ENCODE assay signal across 8 cellular contexts in genomic region chr6:87408721-87409155, GRCh38. TPM values are rescaled to one million over a fixed set of nuclear protein-coding genes. Genes with fewer than 3 reads are reported as not detected.
DNase-seq lines count a peak whose midpoint lies in the region; ATAC-seq and TF ChIP-seq lines count a peak whose summit lies in the region.

No MANE protein-coding gene starts in this region.

- no peaks in the 10 kb centered on the region for H3K36me3 Mint-ChIP-seq in activated CD4-positive, alpha-beta T cell treated with anti-CD3 and anti-CD28 coated beads, Interleukin-2, amount 10 ng/mL, durations not matched to agents 24 days and 14 days (ENCODE audit: low read depth)
- no peaks in the 10 kb centered on the region for H3K36me3 Mint-ChIP-seq in activated CD4-positive, alpha-beta memory T cell treated with anti-CD3 and anti-CD28 coated beads for 36 hours
- H3K36me3 Mint-ChIP-seq in immature natural killer cell, result no peaks in the 10 kb centered on the region

- H3K4me1 Mint-ChIP-seq in activated CD4-positive, alpha-beta T cell treated with anti-CD3 and anti-CD28 coated beads, Interleukin-2, amount 10 ng/mL, durations not matched to agents 24 days and 14 days, result peaks cover 3% of the 10 kb centered on the region
- peaks cover 4% of the 10 kb centered on the region for H3K4me1 Mint-ChIP-seq in activated CD4-positive, alpha-beta memory T cell treated with anti-CD3 and anti-CD28 coated beads for 36 hours (ENCODE audit: low read depth)
- peaks cover 8 to 15% of the 10 kb centered on the region in 2 donors for H3K4me1 Mint-ChIP-seq in immature natural killer cell

- H3K4me3 Mint-ChIP-seq in activated CD4-positive, alpha-beta T cell treated with anti-CD3 and anti-CD28 coated beads, Interleukin-2, amount 10 ng/mL, durations not matched to agents 24 days and 14 days, result peak overlapping the region; percentile 86
- peak overlapping the region; percentile 84 for H3K4me3 Mint-ChIP-seq in activated CD4-positive, alpha-beta memory T cell treated with anti-CD3 and anti-CD28 coated beads for 36 hours
- H3K4me3 Mint-ChIP-seq in immature natural killer cell, result peak overlapping the region; percentile 83 to 88 (median 87)

- no peak for ATAC-seq in thoracic aorta (ENCODE audit: insufficient number of reproducible peaks, low FRiP score, low read depth)

- CTCF ChIA-PET in activated CD4-positive, alpha-beta memory T cell treated with anti-CD3 and anti-CD28 coated beads for 36 hours (lab: Charles Lee), result interaction anchor here (0.7 to 1.7 kb wide), 4 partner anchors 16 to 126 kb away, joined by 3 to 5 read pairs (median 3); partner anchors contain the start of genes SLC35A1 and SMIM8

- DNase-seq in activated CD4-positive, alpha-beta T cell treated with anti-CD3 and anti-CD28 coated beads, Interleukin-2, amount 10 ng/mL, durations not matched to agents 24 days and 14 days, result no peak
- DNase-seq in activated CD4-positive, alpha-beta T cell treated with anti-CD3 and anti-CD28 coated beads for 1 hour, result no peak
- no peak for DNase-seq in activated CD4-positive, alpha-beta memory T cell treated with anti-CD3 and anti-CD28 coated beads for 36 hours
- no peak for DNase-seq in immature natural killer cell
- DNase-seq in thoracic aorta (ENCODE audit: low spot score), result no peak
- no peak for DNase-seq in stimulated activated CD4-positive, alpha-beta T cell treated with anti-CD3 and anti-CD28 coated beads, Interleukin-4, amount 100 ng/mL, for 4 hours
- DNase-seq in SIG-M5 (lab: John Stamatoyannopoulos, UW), result no peak
- no peak for DNase-seq in kidney glomerular epithelial cell (lab: John Stamatoyannopoulos, UW)

- H3K27me3 ChIP-seq in thoracic aorta (replicated peaks; ENCODE audit: insufficient read depth), result no peaks in the 10 kb centered on the region

- peaks cover 4% of the 10 kb centered on the region in 2 donors for H3K4me1 ChIP-seq in thoracic aorta (ENCODE audit: control insufficient read depth in 1 of 2, low read depth in 2 of 2)

- H3K9me3 ChIP-seq in thoracic aorta, result no peaks in the 10 kb centered on the region

- H3K9me3 Mint-ChIP-seq in activated CD4-positive, alpha-beta T cell treated with anti-CD3 and anti-CD28 coated beads, Interleukin-2, amount 10 ng/mL, durations not matched to agents 24 days and 14 days, result no peaks in the 10 kb centered on the region
- H3K9me3 Mint-ChIP-seq in activated CD4-positive, alpha-beta memory T cell treated with anti-CD3 and anti-CD28 coated beads for 36 hours, result no peaks in the 10 kb centered on the region
- H3K9me3 Mint-ChIP-seq in immature natural killer cell, result no peaks in the 10 kb centered on the region

- H3K27me3 Mint-ChIP-seq in activated CD4-positive, alpha-beta T cell treated with anti-CD3 and anti-CD28 coated beads, Interleukin-2, amount 10 ng/mL, durations not matched to agents 24 days and 14 days, result peaks cover 22% of the 10 kb centered on the region
- H3K27me3 Mint-ChIP-seq in activated CD4-positive, alpha-beta memory T cell treated with anti-CD3 and anti-CD28 coated beads for 36 hours, result peaks cover 10% of the 10 kb centered on the region
- H3K27me3 Mint-ChIP-seq in immature natural killer cell (ENCODE audit: low read depth in 3 of 3), result peaks cover 10 to 22% (median 20%) of the 10 kb centered on the region in 3 donors

- peak overlapping the region; percentile 85 for H3K4me3 ChIP-seq in thoracic aorta

- H3K27ac Mint-ChIP-seq in activated CD4-positive, alpha-beta T cell treated with anti-CD3 and anti-CD28 coated beads, Interleukin-2, amount 10 ng/mL, durations not matched to agents 24 days and 14 days, result peak overlapping the region; percentile 59
- peak overlapping the region; percentile 64 for H3K27ac Mint-ChIP-seq in activated CD4-positive, alpha-beta memory T cell treated with anti-CD3 and anti-CD28 coated beads for 36 hours
- peak overlapping the region; percentile 26 to 81 (median 68) for H3K27ac Mint-ChIP-seq in immature natural killer cell

- intact Hi-C loops in activated CD4-positive, alpha-beta T cell treated with anti-CD3 and anti-CD28 coated beads, Interleukin-2, amount 10 ng/mL, durations not matched to agents 24 days and 14 days (cut with micrococcal nuclease), result loop anchor here (1.0 to 5.0 kb wide), 4 partner anchors 64 to 294 kb away; partner anchors contain the start of genes AKIRIN2, SLC35A1, SMIM8 and ZNF292
- intact Hi-C loops in activated CD4-positive, alpha-beta memory T cell treated with anti-CD3 and anti-CD28 coated beads for 36 hours (cut with micrococcal nuclease), result loop anchor here (1.0 to 5.0 kb wide), 7 partner anchors 64 to 1730 kb away; partner anchors contain the start of genes AKIRIN2, ORC3, SLC35A1 and SMIM8

- POLR2A ChIA-PET in activated CD4-positive, alpha-beta memory T cell treated with anti-CD3 and anti-CD28 coated beads for 36 hours (lab: Charles Lee), result no interaction called here

- peak overlapping the region; percentile 35 to 66 for H3K27ac ChIP-seq in thoracic aorta

- no peaks in the 10 kb centered on the region for H3K36me3 ChIP-seq in thoracic aorta

- no peak for TF ChIP-seq CTCF in thoracic aorta (IDR thresholded peaks at IDR 0.05)

RNA-seq across cellular contexts. Expression of gene CFAP206, which starts 1.0 kb away (rescaled TPM):
- total RNA-seq in activated CD4-positive, alpha-beta T cell treated with anti-CD3 and anti-CD28 coated beads, Interleukin-2, amount 10 ng/mL, durations not matched to agents 24 days and 14 days, result not detected in 2 replicates
- total RNA-seq in activated CD4-positive, alpha-beta memory T cell treated with anti-CD3 and anti-CD28 coated beads for 36 hours, result not detected
- not detected for polyA plus RNA-seq in immature natural killer cell
- 1 to 10 TPM in 1 of 2 donors, not detected in 1; 2.8 TPM for total RNA-seq in thoracic aorta
